7 cellular contexts compared by ENCODE assay signal in the genomic region with DNA sequence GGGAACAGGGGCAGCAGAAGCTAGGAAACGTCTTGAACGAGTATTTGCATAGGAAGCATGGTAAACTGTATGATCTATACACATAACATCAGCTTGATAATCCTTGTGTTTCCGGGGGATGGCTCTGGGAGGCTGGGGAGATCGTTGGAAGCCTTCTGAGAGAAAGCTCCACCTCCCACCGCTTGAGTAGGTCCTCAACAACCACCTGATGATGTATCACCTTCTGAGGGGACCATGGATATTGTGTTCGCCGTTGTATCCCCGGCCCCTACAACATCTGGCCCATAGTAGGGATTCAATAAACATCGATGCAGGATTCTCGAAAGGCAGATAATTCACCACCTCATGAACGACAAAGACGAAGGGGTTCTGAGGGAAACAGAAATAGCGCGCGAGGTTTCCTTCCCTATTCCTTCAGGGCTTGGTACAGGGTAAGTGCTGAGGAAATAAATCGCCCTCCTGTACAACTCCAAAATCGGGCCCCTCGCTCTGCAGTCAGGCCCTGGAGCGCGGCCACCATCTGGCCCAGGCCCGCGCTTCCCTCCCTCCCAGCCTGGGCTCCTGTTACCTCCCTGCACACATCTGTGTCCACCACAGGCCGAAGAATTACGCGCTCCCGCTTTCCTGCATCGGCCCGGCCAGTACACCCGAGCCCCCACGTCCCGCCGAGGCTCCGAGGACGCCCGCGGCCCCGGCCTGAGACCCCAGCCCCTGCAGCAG.
A peak's percentile ranks its signal among the peaks of the same experiment; 100 is the strongest.
DNase-seq lines count a peak whose midpoint lies in the region; ATAC-seq, FAIRE-seq and TF ChIP-seq lines count a peak whose summit lies in the region.
"Not testable (repeated sequence)": the region's sequence is repeated elsewhere in the genome, so short reads cannot be mapped to it uniquely, and the experiment has no call there.

No MANE protein-coding gene starts in this region.

- H3K4me3 ChIP-seq in astrocyte of the cerebellum (ENCODE audit: low read depth, low read length) = peak overlapping the region; percentile 29
- peak overlapping the region; percentile 54 for H3K4me3 ChIP-seq in left ventricle myocardium inferior
- H3K4me3 ChIP-seq in pancreas = peak overlapping the region in 2 of 4 donors; percentile 26 to 33

- ATAC-seq in GM18907 (IDR thresholded peaks at IDR 0.05; ENCODE audit: unreplicated experiment) = peak; percentile 43
- peak; percentile 28 for ATAC-seq in HG03175 (IDR thresholded peaks at IDR 0.05; ENCODE audit: unreplicated experiment)
- ATAC-seq in SK-N-SH treated with all-trans-retinoic acid at 6 μM for 48 hours = peak; percentile 87
- ATAC-seq in pancreas = peak; percentile 73 to 83 (median 78)

- DNase-seq in H54 (ENCODE audit: insufficient read length, low spot score); astrocyte of the cerebellum (ENCODE audit: low read depth); left ventricle myocardium inferior; pancreas: not testable (repeated sequence)

- 12 to 19% methylated on average over 5 to 7 of the region's 37 CpGs for WGBS in pancreas, 2 donors

- in situ Hi-C loops in astrocyte of the cerebellum (cut with HindIII; ENCODE audit: low sequenced_read_pairs) = not testable (repeated sequence)

- not testable (repeated sequence) for H3K36me3 ChIP-seq in left ventricle myocardium inferior, pancreas

- intact Hi-C loops in left ventricle myocardium inferior (cut with micrococcal nuclease); pancreas (cut with DNase I): not testable (repeated sequence)

- peak; percentile 27 for FAIRE-seq in H54 (lab: Jason Lieb, UNC)
- not testable (repeated sequence) for FAIRE-seq in pancreas (lab: Jason Lieb, UNC)

- not testable (repeated sequence) for TF ChIP-seq POLR2A in H54 (IDR thresholded peaks at IDR 0.05; ENCODE audit: low read depth, low read length)

- not testable (repeated sequence) for H3K4me1 ChIP-seq in left ventricle myocardium inferior, pancreas

- H3K27me3 ChIP-seq in left ventricle myocardium inferior (ENCODE audit: low read depth); pancreas: not testable (repeated sequence)

- not testable (repeated sequence) for H3K27ac ChIP-seq in left ventricle myocardium inferior (replicated peaks); pancreas

- not testable (repeated sequence) for TF ChIP-seq CTCF in astrocyte of the cerebellum (IDR thresholded peaks at IDR 0.05; ENCODE audit: low read depth, low read length, missing control alignments); left ventricle myocardium inferior (IDR thresholded peaks at IDR 0.05; ENCODE audit: borderline replicate concordance); pancreas (IDR thresholded peaks at IDR 0.05)

- H3K9me3 ChIP-seq in left ventricle myocardium inferior (replicated peaks); pancreas: not testable (repeated sequence)

Comparison
In these comparisons a context has a peak if more than half of its experiments do, and no peak if none do; other contexts are left out.
1. ATAC-seq: peak in every context shown above with its lines; median percentile 87 in SK-N-SH treated with all-trans-retinoic acid at 6 μM for 48 hours; 78 in pancreas; 43 in GM18907; 28 in HG03175.